In the genomic region with DNA sequence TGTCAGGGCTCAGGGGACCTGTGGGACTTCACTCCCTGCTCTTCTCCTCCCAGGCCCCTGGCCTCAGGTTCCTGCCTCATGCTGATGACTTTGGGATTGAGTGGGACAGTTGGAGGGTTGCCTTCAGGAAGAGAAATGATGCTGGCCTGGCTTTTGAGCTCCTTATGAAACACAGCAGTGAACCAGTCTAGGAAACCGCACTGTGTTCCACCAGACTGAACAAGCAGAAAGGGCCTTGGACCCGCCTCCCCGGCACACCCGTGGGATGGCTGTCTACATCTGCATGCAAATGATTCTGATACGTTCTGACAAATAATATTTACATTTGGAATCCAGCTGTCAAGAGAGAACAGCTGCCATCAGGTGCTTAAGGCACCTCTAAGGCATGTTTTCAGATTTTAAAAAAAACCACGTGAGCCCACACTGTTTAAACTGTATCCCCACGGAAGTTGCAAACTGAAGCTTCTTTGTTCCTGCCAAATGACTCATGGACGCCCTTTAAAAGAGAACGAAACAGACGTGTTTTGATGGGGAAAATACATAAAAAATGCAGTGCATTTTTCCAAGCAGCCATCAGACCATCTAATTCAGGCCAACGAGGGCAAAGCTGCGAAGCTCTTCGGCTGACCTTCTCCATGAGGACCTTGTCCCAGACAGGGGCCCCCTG, we compare ENCODE assay signal across 1 cellular context.
A peak's percentile ranks its signal among the peaks of the same experiment; 100 is the strongest.
TF ChIP-seq lines count a peak whose summit lies in the region.

No MANE protein-coding gene starts in this region.

TF ChIP-seq in IMR-90, 13 proteins besides CTCF, POLR2A, EP300 and RAD21:
- TF ChIP-seq CEBPB (IDR thresholded peaks at IDR 0.05; ENCODE audit: low read depth, low read length) (no peak), RFX5 (IDR thresholded peaks at IDR 0.05; ENCODE audit: low read depth, low read length) (no peak), MAZ (IDR thresholded peaks at IDR 0.05; ENCODE audit: borderline replicate concordance, low read depth, low read length) (no peak), CHD1 (IDR thresholded peaks at IDR 0.05; ENCODE audit: low read depth, low read length) (no peak), FOS (IDR thresholded peaks at IDR 0.05; ENCODE audit: low read depth, low read length) (0 out of 2 replicates have a peak, but pooled peaks have one; percentile 19), SMC3 (IDR thresholded peaks at IDR 0.05; ENCODE audit: low read depth, low read length) (no peak), MXI1 (IDR thresholded peaks at IDR 0.05; ENCODE audit: borderline replicate concordance, low read depth, low read length) (peak; percentile 51; the same call in 1 of the 2 replicates), MAFK (IDR thresholded peaks at IDR 0.05; ENCODE audit: low read depth, low read length) (no peak), BHLHE40 (IDR thresholded peaks at IDR 0.05; ENCODE audit: low read depth, low read length) (0 out of 2 replicates have a peak, but pooled peaks have one; percentile 40), RCOR1 (IDR thresholded peaks at IDR 0.05; ENCODE audit: insufficient replicate concordance, low read length) (no peak), NFE2L2 (IDR thresholded peaks at IDR 0.05; ENCODE audit: low read depth, low read length) (no peak)
- TF ChIP-seq, protein P1, sequence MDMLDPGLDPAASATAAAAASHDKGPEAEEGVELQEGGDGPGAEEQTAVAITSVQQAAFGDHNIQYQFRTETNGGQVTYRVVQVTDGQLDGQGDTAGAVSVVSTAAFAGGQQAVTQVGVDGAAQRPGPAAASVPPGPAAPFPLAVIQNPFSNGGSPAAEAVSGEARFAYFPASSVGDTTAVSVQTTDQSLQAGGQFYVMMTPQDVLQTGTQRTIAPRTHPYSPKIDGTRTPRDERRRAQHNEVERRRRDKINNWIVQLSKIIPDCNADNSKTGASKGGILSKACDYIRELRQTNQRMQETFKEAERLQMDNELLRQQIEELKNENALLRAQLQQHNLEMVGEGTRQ (IDR thresholded peaks at IDR 0.05; ENCODE audit: low read depth, low read length), result peak; percentile 58
- TF ChIP-seq, protein P2, sequence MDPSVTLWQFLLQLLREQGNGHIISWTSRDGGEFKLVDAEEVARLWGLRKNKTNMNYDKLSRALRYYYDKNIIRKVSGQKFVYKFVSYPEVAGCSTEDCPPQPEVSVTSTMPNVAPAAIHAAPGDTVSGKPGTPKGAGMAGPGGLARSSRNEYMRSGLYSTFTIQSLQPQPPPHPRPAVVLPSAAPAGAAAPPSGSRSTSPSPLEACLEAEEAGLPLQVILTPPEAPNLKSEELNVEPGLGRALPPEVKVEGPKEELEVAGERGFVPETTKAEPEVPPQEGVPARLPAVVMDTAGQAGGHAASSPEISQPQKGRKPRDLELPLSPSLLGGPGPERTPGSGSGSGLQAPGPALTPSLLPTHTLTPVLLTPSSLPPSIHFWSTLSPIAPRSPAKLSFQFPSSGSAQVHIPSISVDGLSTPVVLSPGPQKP (IDR thresholded peaks at IDR 0.05; ENCODE audit: borderline replicate concordance, low read depth, low read length), result no peak
